14 cellular contexts compared by ENCODE assay signal in the genomic region with DNA sequence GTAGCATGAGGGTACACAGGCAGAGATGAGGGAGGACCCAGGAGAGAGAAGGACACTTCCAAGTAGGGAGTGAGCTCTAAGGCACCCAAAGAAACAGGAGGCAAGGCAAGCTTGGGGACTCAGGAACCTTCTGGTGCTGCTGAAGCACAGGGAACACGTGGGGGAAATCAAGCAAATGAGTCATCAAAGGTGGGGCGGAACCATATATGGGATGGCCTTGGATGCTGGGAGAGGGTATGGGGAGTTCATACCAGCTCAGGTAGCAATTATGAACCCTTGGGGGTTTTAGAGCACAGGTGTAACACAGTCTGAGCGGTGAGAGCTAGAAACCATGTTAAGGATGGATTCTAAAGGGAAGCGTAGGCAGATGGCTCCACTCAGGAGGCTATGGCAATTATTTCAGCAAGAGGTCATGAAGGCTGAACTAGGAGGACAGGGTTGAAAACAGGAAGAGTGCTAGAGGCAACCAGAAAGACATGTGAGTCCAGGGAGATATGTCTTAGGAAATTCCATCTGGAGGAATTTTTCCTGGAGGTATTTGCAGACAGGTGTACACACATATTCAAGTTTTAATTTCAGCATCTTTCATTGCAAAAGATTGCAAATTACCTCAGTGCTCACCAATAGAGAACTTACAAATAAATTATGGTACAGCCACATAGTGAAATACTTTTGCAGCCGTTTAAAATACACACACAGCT.
A peak's percentile ranks its signal among the peaks of the same experiment; 100 is the strongest.
DNase-seq lines count a peak whose midpoint lies in the region; ATAC-seq and TF ChIP-seq lines count a peak whose summit lies in the region.
"Had no signal": no experiment of that assay in that cellular context is flagged by ENCODE, and none has a peak within 500 bp of the region (broad histone marks: within the 10 kb centered on the region; RNA-seq: fewer than 3 reads in every experiment).

No MANE protein-coding gene starts in this region.

- no peaks in the 10 kb centered on the region for H3K9me2 ChIP-seq in HCT116 (ENCODE audit: insufficient read depth)

- TF ChIP-seq RAD21 in HCT116 (IDR thresholded peaks at IDR 0.05; ENCODE audit: low read depth) = no peak

- no peaks in the 10 kb centered on the region for H4K20me1 ChIP-seq in HCT116 (ENCODE audit: insufficient read depth)

- CTCF ChIA-PET in HCT116 (lab: Charles Lee) = no interaction called here

- H3K4me1 ChIP-seq in HCT116 (ENCODE audit: control insufficient read depth in 1 of 2, insufficient read depth in 2 of 2, low read length in 2 of 2) (peaks cover 2 to 10% of the 10 kb centered on the region in 2 experiments; a peak in 2 of 4 replicates), ascending aorta (peaks cover 1 to 19% of the 10 kb centered on the region in 2 donors)

- H3K27me3 ChIP-seq in HCT116 (ENCODE audit: insufficient read depth, low read length) = no peaks in the 10 kb centered on the region
- H3K27me3 ChIP-seq in ascending aorta = no peaks in the 10 kb centered on the region

- no peaks in the 10 kb centered on the region for H3K36me3 ChIP-seq in HCT116 (ENCODE audit: control insufficient read depth in 1 of 2, insufficient read depth in 2 of 2, low read length in 2 of 2)
- no peaks in the 10 kb centered on the region for H3K36me3 ChIP-seq in ascending aorta
- H3K36me3 ChIP-seq: lower lobe of right lung, WERI-Rb-1 had no signal

- intact Hi-C loops in HCT116 (cut with micrococcal nuclease) (no loop called here), ascending aorta (cut with DNase I) (loop anchor here (5.0 kb wide), 1 partner anchor 101 kb away; no protein-coding TSS in a partner anchor)

- RAD21 ChIA-PET in HCT116 (lab: Charles Lee; ENCODE audit: low non-redundant PET in 1 of 2, low total read pairs in 2 of 2, uncharacterized antibody in 2 of 2, unreplicated experiment in 2 of 2) = no interaction called here

- BruUV-seq in HCT116 (replicated peaks; lab: Mats Ljungman, UMichigan) = no TSS peak

- H3K27ac Mint-ChIP-seq in glutamatergic neuron (ENCODE audit: unreplicated experiment) = peak overlapping the region; percentile 88

- no peaks in the 10 kb centered on the region for H3K36me3 Mint-ChIP-seq in glutamatergic neuron (ENCODE audit: unreplicated experiment)

- no peak overlapping the region for H3K9ac ChIP-seq in HCT116 (ENCODE audit: low read length)

- H3K79me2 ChIP-seq in HCT116 (ENCODE audit: insufficient read depth, low read length) = no peaks in the 10 kb centered on the region

- H3K4me3 ChIP-seq in HCT116 (replicated peaks in 1 of 2; ENCODE audit: low read depth in 1 of 2, low read length in 2 of 2) (no peak overlapping the region), ascending aorta (no peak overlapping the region), skin epidermis (no peak overlapping the region)
- H3K4me3 ChIP-seq: lower lobe of right lung, SK-N-MC had no signal

- peaks cover 7% of the 10 kb centered on the region for H3K27me3 Mint-ChIP-seq in glutamatergic neuron (ENCODE audit: unreplicated experiment)

- peak overlapping the region; percentile 29 for H3K4me2 ChIP-seq in HCT116 (ENCODE audit: low read length)

- DNase-seq in HCT116 (ENCODE audit: low read depth, low spot score) (no peak), ascending aorta (ENCODE audit: low spot score in 2 of 2) (no peak), glutamatergic neuron (no peak), NCI-H345 (lab: John Stamatoyannopoulos, UW) (no peak), activated gamma-delta T cell treated with Interleukin-2 at 50 U/mL for 16 hours (no peak)
- DNase-seq in activated CD4-positive, alpha-beta T cell treated with anti-CD3 and anti-CD28 coated beads for 48 hours = no peak
- DNase-seq: effector CD4-positive, alpha-beta T cell; lower lobe of right lung; occipital lobe had no signal

- TF ChIP-seq POLR2A in HCT116 (IDR thresholded peaks at IDR 0.05; ENCODE audit: borderline replicate concordance, extremely low read depth, insufficient read depth, insufficient read length) = no peak

- peak overlapping the region; percentile 45 for H3K4me3 Mint-ChIP-seq in glutamatergic neuron (ENCODE audit: unreplicated experiment)

- POLR2A ChIA-PET in HCT116 (lab: Charles Lee) = no interaction called here

- H3K9me3 Mint-ChIP-seq in glutamatergic neuron (ENCODE audit: unreplicated experiment) = peaks cover 14% of the 10 kb centered on the region

- ATAC-seq in HCT116 (no peak), HG02973 (IDR thresholded peaks at IDR 0.05; ENCODE audit: unreplicated experiment) (no peak)

- H3K9me3 ChIP-seq in HCT116 (ENCODE audit: control insufficient read depth in 1 of 2, insufficient read depth in 1 of 2, low read depth in 1 of 2, low read length in 2 of 2) (no peaks in the 10 kb centered on the region), ascending aorta (no peaks in the 10 kb centered on the region)
- H3K9me3 ChIP-seq: lower lobe of right lung had no signal

- no peak for TF ChIP-seq CTCF in HCT116 (IDR thresholded peaks at IDR 0.05 in 2 of 3, conservative IDR thresholded peaks at IDR 0.05 in 1 of 3; ENCODE audit: borderline replicate concordance in 1 of 3, insufficient read depth in 1 of 3, low read depth in 2 of 3, low read length in 2 of 3)
- TF ChIP-seq CTCF in ascending aorta (IDR thresholded peaks at IDR 0.05) = no peak
- no peak for TF ChIP-seq CTCF in glutamatergic neuron (IDR thresholded peaks at IDR 0.05; ENCODE audit: partially characterized antibody, unreplicated experiment)

- peaks cover 54% of the 10 kb centered on the region for H3K4me1 Mint-ChIP-seq in glutamatergic neuron (ENCODE audit: low read depth, unreplicated experiment)

- no peak overlapping the region for H2AFZ ChIP-seq in HCT116 (ENCODE audit: low read depth, low read length, poor library complexity, severe bottlenecking)

- H3K27ac ChIP-seq in HCT116 (ENCODE audit: low read depth, low read length) (no peak overlapping the region), ascending aorta (peak overlapping the region; percentile 71 to 82), skin epidermis (peak overlapping the region in 13 of 21 experiments; percentile 26 to 76 (median 54))
- H3K27ac ChIP-seq: C4-2B, SK-N-MC, WERI-Rb-1 had no signal

TF ChIP-seq in HCT116, 20 proteins besides CTCF, POLR2A, EP300 and RAD21:
- TF ChIP-seq YY1 (IDR thresholded peaks at IDR 0.05; ENCODE audit: extremely low read depth, insufficient replicate concordance, low read depth, low read length) = no peak
- TF ChIP-seq, protein P1, sequence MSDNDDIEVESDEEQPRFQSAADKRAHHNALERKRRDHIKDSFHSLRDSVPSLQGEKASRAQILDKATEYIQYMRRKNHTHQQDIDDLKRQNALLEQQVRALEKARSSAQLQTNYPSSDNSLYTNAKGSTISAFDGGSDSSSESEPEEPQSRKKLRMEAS (IDR thresholded peaks at IDR 0.05) = 0 out of 2 replicates have a peak, but pooled peaks have one; percentile 16
- TF ChIP-seq SRF (IDR thresholded peaks at IDR 0.05; ENCODE audit: low read depth) = peak; percentile 49
- TF ChIP-seq, protein P2, sequence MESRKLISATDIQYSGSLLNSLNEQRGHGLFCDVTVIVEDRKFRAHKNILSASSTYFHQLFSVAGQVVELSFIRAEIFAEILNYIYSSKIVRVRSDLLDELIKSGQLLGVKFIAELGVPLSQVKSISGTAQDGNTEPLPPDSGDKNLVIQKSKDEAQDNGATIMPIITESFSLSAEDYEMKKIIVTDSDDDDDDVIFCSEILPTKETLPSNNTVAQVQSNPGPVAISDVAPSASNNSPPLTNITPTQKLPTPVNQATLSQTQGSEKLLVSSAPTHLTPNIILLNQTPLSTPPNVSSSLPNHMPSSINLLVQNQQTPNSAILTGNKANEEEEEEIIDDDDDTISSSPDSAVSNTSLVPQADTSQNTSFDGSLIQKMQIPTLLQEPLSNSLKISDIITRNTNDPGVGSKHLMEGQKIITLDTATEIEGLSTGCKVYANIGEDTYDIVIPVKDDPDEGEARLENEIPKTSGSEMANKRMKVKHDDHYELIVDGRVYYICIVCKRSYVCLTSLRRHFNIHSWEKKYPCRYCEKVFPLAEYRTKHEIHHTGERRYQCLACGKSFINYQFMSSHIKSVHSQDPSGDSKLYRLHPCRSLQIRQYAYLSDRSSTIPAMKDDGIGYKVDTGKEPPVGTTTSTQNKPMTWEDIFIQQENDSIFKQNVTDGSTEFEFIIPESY (IDR thresholded peaks at IDR 0.05; ENCODE audit: extremely low read depth, insufficient replicate concordance, low read length) = no peak
- TF ChIP-seq JUND (IDR thresholded peaks at IDR 0.05) = no peak
